Comparison of ENCODE assay signal across 16 cellular contexts in the genomic region with DNA sequence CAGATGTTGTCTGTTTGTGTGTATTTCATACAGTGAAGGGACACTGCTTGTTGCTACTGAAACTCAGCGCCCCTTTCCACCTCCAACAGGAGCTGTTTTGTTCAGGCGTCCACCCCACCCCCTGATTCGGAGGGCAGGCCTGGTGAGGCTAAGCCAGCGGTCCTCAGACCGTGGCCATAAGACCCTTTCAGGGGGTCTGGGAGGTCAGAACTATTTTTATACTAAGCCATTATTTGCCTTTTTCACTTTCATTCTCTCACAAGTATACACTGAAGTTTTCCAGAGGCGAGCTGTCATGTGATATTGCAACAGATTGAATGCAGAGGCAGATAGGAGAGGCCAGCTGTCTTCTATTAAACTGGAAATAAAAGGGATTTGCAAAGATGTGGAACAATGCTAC. TPM values are rescaled to one million over a fixed set of nuclear protein-coding genes. Genes with fewer than 3 reads are reported as not detected.
DNase-seq lines count a peak whose midpoint lies in the region; ATAC-seq and TF ChIP-seq lines count a peak whose summit lies in the region.
"Had no signal": no experiment of that assay in that cellular context is flagged by ENCODE, and none has a peak within 500 bp of the region (broad histone marks: within the 10 kb centered on the region; RNA-seq: fewer than 3 reads in every experiment).

No MANE protein-coding gene starts in this region.

- POLR2A ChIA-PET in A673 (lab: Charles Lee; ENCODE audit: low non-redundant PET): no interaction called here

- no peaks in the 10 kb centered on the region for H3K9me3 ChIP-seq in colonic mucosa
- H3K9me3 ChIP-seq in right cardiac atrium (ENCODE audit: control insufficient read depth, low read length): no peaks in the 10 kb centered on the region
- H3K9me3 ChIP-seq in sigmoid colon: no peaks in the 10 kb centered on the region
- no peaks in the 10 kb centered on the region for H3K9me3 ChIP-seq in A673 (ENCODE audit: low read depth, low read length, poor library complexity, severe bottlenecking)

- no peak overlapping the region for H3K4me3 Mint-ChIP-seq in endothelial cell (ENCODE audit: unreplicated experiment)
- H3K4me3 Mint-ChIP-seq: memory B cell, type B pancreatic cell had no signal

- TF ChIP-seq CTCF in colonic mucosa (IDR thresholded peaks at IDR 0.05): no peak
- no peak for TF ChIP-seq CTCF in sigmoid colon (IDR thresholded peaks at IDR 0.05)
- TF ChIP-seq CTCF in A673 (conservative IDR thresholded peaks at IDR 0.05; ENCODE audit: low read depth, low read length): no peak
- TF ChIP-seq CTCF in endothelial cell (IDR thresholded peaks at IDR 0.05; ENCODE audit: unreplicated experiment): no peak

- TF ChIP-seq POLR2A in sigmoid colon (IDR thresholded peaks at IDR 0.05): no peak

- ATAC-seq in right cardiac atrium (peak; percentile 54 to 64), GM19463 (IDR thresholded peaks at IDR 0.05; ENCODE audit: unreplicated experiment) (no peak)

- peak overlapping the region; percentile 51 for H3K27ac ChIP-seq in colonic mucosa
- no peak overlapping the region for H3K27ac ChIP-seq in right cardiac atrium (ENCODE audit: low read length)
- H3K27ac ChIP-seq in sigmoid colon: peak overlapping the region; percentile 48 to 87 (median 84)
- no peak overlapping the region for H3K27ac ChIP-seq in A673 (ENCODE audit: low read depth, low read length, poor library complexity, severe bottlenecking)

- no peak overlapping the region for H3K27ac Mint-ChIP-seq in endothelial cell (ENCODE audit: unreplicated experiment)
- H3K27ac Mint-ChIP-seq: memory B cell, type B pancreatic cell had no signal

- H3K4me3 ChIP-seq in colonic mucosa (no peak overlapping the region), right cardiac atrium (ENCODE audit: low read length) (no peak overlapping the region), sigmoid colon (no peak overlapping the region), A673 (ENCODE audit: low read depth, low read length, poor library complexity, severe bottlenecking) (no peak overlapping the region)

- intact Hi-C loops in colonic mucosa (cut with DNase I): no loop called here
- intact Hi-C loops in right cardiac atrium (cut with DNase I): no loop called here
- intact Hi-C loops in sigmoid colon (cut with DNase I): loop anchor here (5.0 kb wide), 1 partner anchor 33 kb away; no protein-coding TSS in a partner anchor
- intact Hi-C loops in A673 (cut with micrococcal nuclease; ENCODE audit: unreplicated experiment): no loop called here

- no TSS peak for BruUV-seq in A673 (replicated peaks; lab: Mats Ljungman, UMichigan)

- no peaks in the 10 kb centered on the region for H3K27me3 ChIP-seq in colonic mucosa
- no peaks in the 10 kb centered on the region for H3K27me3 ChIP-seq in right cardiac atrium (ENCODE audit: control insufficient read depth, insufficient read depth)
- no peaks in the 10 kb centered on the region for H3K27me3 ChIP-seq in sigmoid colon
- H3K27me3 ChIP-seq in A673 (replicated peaks; ENCODE audit: insufficient read depth, low read depth, low read length, poor library complexity): no peaks in the 10 kb centered on the region

- H3K4me1 Mint-ChIP-seq in endothelial cell (ENCODE audit: unreplicated experiment): no peaks in the 10 kb centered on the region
- H3K4me1 Mint-ChIP-seq: memory B cell had no signal

- no peaks in the 10 kb centered on the region for H3K36me3 Mint-ChIP-seq in endothelial cell (ENCODE audit: low read depth, unreplicated experiment)
- H3K36me3 Mint-ChIP-seq: memory B cell, type B pancreatic cell had no signal

- 53% methylated on average over 6 of the region's 6 CpGs for WGBS in right cardiac atrium
- whole genome bisulfite sequencing in sigmoid colon, 2 donors: 71 to 73% methylated on average over 6 of the region's 6 CpGs

- no peaks in the 10 kb centered on the region for H3K4me1 ChIP-seq in colonic mucosa
- H3K4me1 ChIP-seq in right cardiac atrium (ENCODE audit: control insufficient read depth, insufficient read depth, low read length): no peaks in the 10 kb centered on the region
- peaks cover 0 to 88% (median 63%) of the 10 kb centered on the region in 4 donors for H3K4me1 ChIP-seq in sigmoid colon
- H3K4me1 ChIP-seq in A673 (ENCODE audit: insufficient read depth, low read length, poor library complexity, severe bottlenecking): no peaks in the 10 kb centered on the region

- no peaks in the 10 kb centered on the region for H3K36me3 ChIP-seq in colonic mucosa
- H3K36me3 ChIP-seq in sigmoid colon: no peaks in the 10 kb centered on the region
- no peaks in the 10 kb centered on the region for H3K36me3 ChIP-seq in A673 (ENCODE audit: insufficient read depth, low read length, poor library complexity, severe bottlenecking)

- CTCF ChIA-PET in A673 (lab: Charles Lee): no interaction called here

- peak; percentile 69 to 95 (median 86) for TF ChIP-seq EP300 in sigmoid colon (IDR thresholded peaks at IDR 0.05)

- peak; percentile 9 for DNase-seq in EH (ENCODE audit: low read depth)
- DNase-seq in colonic mucosa: no peak
- no peak for DNase-seq in right cardiac atrium
- DNase-seq in sigmoid colon: peak; percentile 83
- no peak for DNase-seq in HuH-7.5 (ENCODE audit: low spot score)
- DNase-seq in A673 (ENCODE audit: low spot score): no peak
- DNase-seq in endothelial cell (ENCODE audit: low spot score): no peak
- DNase-seq: activated CD4-positive, alpha-beta T cell treated with anti-CD3 and anti-CD28 coated beads, Interleukin-2, amount 50 U/mL, for 48 hours; C1 segment of cervical spinal cord; effector memory CD4-positive, alpha-beta T cell; NCI-H1417; NCI-H526 treated with DMSO at 0.1 percent for 48 hours; T1000 had no signal

- peaks cover 3% of the 10 kb centered on the region for H3K27me3 Mint-ChIP-seq in endothelial cell (ENCODE audit: unreplicated experiment)

- H3K9me3 Mint-ChIP-seq in endothelial cell (ENCODE audit: unreplicated experiment): no peaks in the 10 kb centered on the region
- H3K9me3 Mint-ChIP-seq: memory B cell had no signal

- H3K9ac ChIP-seq in colonic mucosa (ENCODE audit: low read depth in 2 of 2, low read length in 2 of 2): no peak overlapping the region

RNA-seq across cellular contexts. Expression of gene IGFBP5, which starts 39.7 kb away (rescaled TPM):
- 10 to 100 TPM; 44.6 to 68.2 TPM for total RNA-seq in colonic mucosa
- 100 to 1,000 TPM; 170 to 409 (median 309) TPM for total RNA-seq in right cardiac atrium
- polyA plus RNA-seq in right cardiac atrium: 162 TPM
- total RNA-seq in sigmoid colon: 100 to 1,000 TPM; 254 to 773 (median 488) TPM
- 100 to 1,000 TPM in 1 of 3 donors, 10 to 100 TPM in 2; 13.6 to 131 (median 36.0) TPM for polyA plus RNA-seq in sigmoid colon
- 5.4 and 7.1 TPM in 2 replicates for total RNA-seq in A673 (2021)
- 7.2 TPM for total RNA-seq in endothelial cell (ENCODE audit: unreplicated experiment)

Comparison
In these comparisons a context has a peak if more than half of its experiments do, and no peak if none do; other contexts are left out.
1. DNase-seq: peak in EH (single experiment) and sigmoid colon (single experiment); none in colonic mucosa (single experiment), right cardiac atrium (0 of 3), HuH-7.5 (single experiment), A673 (single experiment) and endothelial cell (single experiment).
2. H3K27ac ChIP-seq: peak in colonic mucosa (single experiment) and sigmoid colon (4 of 4); none in right cardiac atrium (single experiment) and A673 (single experiment).